Comparison of ENCODE assay signal across 17 cellular contexts in genomic region chr4:116118216-116118615, GRCh38.
"Had no signal": no experiment of that assay in that cellular context is flagged by ENCODE, and none has a peak within 500 bp of the region (broad histone marks: within the 10 kb centered on the region; RNA-seq: fewer than 3 reads in every experiment).

No MANE protein-coding gene starts in this region.

- H3K4me3 ChIP-seq: body of pancreas, coronary artery, lung, sigmoid colon had no signal

- DNase-seq: activated B cell treated with CpG ODN at 0.5 μM for 24 hours; activated CD4-positive, alpha-beta T cell treated with anti-CD3 and anti-CD28 coated beads for 4 hours; activated CD8-positive, alpha-beta T cell treated with anti-CD3 and anti-CD28 coated beads for 36 hours; activated naive CD4-positive, alpha-beta T cell; activated naive CD8-positive, alpha-beta T cell treated with anti-CD3 and anti-CD28 coated beads for 36 hours; activated T-cell treated with anti-CD3 and anti-CD28 coated beads, Interleukin-2, amount 50 U/mL, for 1 hour; amniotic stem cell; body of pancreas; erythroblast; kidney; sigmoid colon; stimulated activated CD4-positive, alpha-beta T cell treated with anti-CD3 and anti-CD28 coated beads, Interleukin-12 subunit alpha, Interleukin-12 subunit beta, amount 100 ng/mL, for 4 hours; stimulated activated CD4-positive, alpha-beta T cell treated with anti-CD3 and anti-CD28 coated beads, Interleukin-1b, Interleukin-23, amount 100 ng/mL, for 48 hours; stimulated activated CD8-positive, alpha-beta memory T cell treated with anti-CD3 and anti-CD28 coated beads, Interleukin-4, amount 100 ng/mL, for 48 hours; stimulated activated naive CD4-positive, alpha-beta T cell had no signal
